In genomic region chr22:37843746-37844089, GRCh38 we compare ENCODE assay signal across 9 cellular contexts. TPM values are rescaled to one million over a fixed set of nuclear protein-coding genes. Genes with fewer than 3 reads are reported as not detected.
A peak's percentile ranks its signal among the peaks of the same experiment; 100 is the strongest.
DNase-seq lines count a peak whose midpoint lies in the region; ATAC-seq, FAIRE-seq and TF ChIP-seq lines count a peak whose summit lies in the region.
"Had no signal": no experiment of that assay in that cellular context is flagged by ENCODE, and none has a peak within 500 bp of the region (broad histone marks: within the 10 kb centered on the region; RNA-seq: fewer than 3 reads in every experiment).

No MANE protein-coding gene starts in this region.

- peak overlapping the region; percentile 73 to 95 for H3K9ac ChIP-seq in K562 (ENCODE audit: insufficient read depth in 1 of 2, low read depth in 2 of 2, low read length in 2 of 2)

- TF ChIP-seq RAD21 in K562 (CRISPR knock-in tag; conservative IDR thresholded peaks at IDR 0.05 in 1 of 2, IDR thresholded peaks at IDR 0.05 in 1 of 2): no peak

- H3K27me3 ChIP-seq in Panc1 (ENCODE audit: control insufficient read depth, insufficient read depth, low read length) (no peaks in the 10 kb centered on the region), K562 (ENCODE audit: control insufficient read depth in 2 of 2, insufficient read depth in 2 of 2, low read length in 2 of 2) (no peaks in the 10 kb centered on the region), layer of hippocampus (ENCODE audit: control insufficient read depth, insufficient read depth, low read length) (no peaks in the 10 kb centered on the region)

- TF ChIP-seq EP300 in K562 (IDR thresholded peaks at IDR 0.05; ENCODE audit: low read length): no peak

- WGBS in K562 (ENCODE audit: insufficient coverage, low coverage, missing lambda C conversion rate): 20% methylated on average over 1 of the region's 46 CpGs

- no peaks in the 10 kb centered on the region for H4K20me1 ChIP-seq in K562 (replicated peaks; ENCODE audit: control insufficient read depth, insufficient read depth, low read length)

- DNase-seq in NCI-H345 (lab: John Stamatoyannopoulos, UW) (peak; percentile 51), NCI-H345 treated with DMSO at 0.1 percent for 48 hours (lab: John Stamatoyannopoulos, UW; ENCODE audit: unreplicated experiment) (no peak), Panc1 (ENCODE audit: low read depth, low spot score) (no peak), K562 (ENCODE audit: extremely low read depth in 1 of 4, low spot score in 3 of 4) (peak; percentile 53 to 69 (median 60)), LoVo (ENCODE audit: low spot score) (no peak)
- DNase-seq in stimulated activated CD4-positive, alpha-beta T cell treated with anti-CD3 and anti-CD28 coated beads, TNF-alpha, amount 100 ng/mL, for 24 hours (ENCODE audit: low read depth in 3 of 3): peak in 2 of 3 experiments; percentile 28 to 52

- CTCF ChIA-PET in Panc1 (lab: Charles Lee) (interaction anchor here (0.6 kb wide), 1 partner anchor 15 kb away, joined by 3 read pairs; no protein-coding TSS in a partner anchor), K562 (lab: Yijun Ruan, JAX; ENCODE audit: low intra/inter-chr PET ratio) (no interaction called here)

- H3K4me3 ChIP-seq in Panc1 (ENCODE audit: low read depth in 2 of 2, low read length in 2 of 2) (peak overlapping the region; percentile 65 to 86), K562 (peak overlapping the region; percentile 77)

- FAIRE-seq in K562 (lab: Jason Lieb, UNC): no peak

- BruUV-seq in Panc1 (replicated peaks; lab: Mats Ljungman, UMichigan): no TSS peak
- BruUV-seq in K562 (replicated peaks; lab: Mats Ljungman, UMichigan): TSS peak; percentile 26

- peak overlapping the region; percentile 86 for H3K27ac ChIP-seq in Panc1 (ENCODE audit: low read length)
- H3K27ac ChIP-seq in K562 (ENCODE audit: extremely low read depth, low read depth, low read length): peak overlapping the region; percentile 89
- H3K27ac ChIP-seq in layer of hippocampus (ENCODE audit: low read depth, low read length): peak overlapping the region; percentile 90

- in situ Hi-C loops in Panc1 (cut with HindIII; ENCODE audit: low pct_unique_long_range_greater_than_20kb, low sequenced_read_pairs) (no loop called here), K562 (cut with MboI) (no loop called here)

- no peak for TF ChIP-seq CTCF in Panc1 (IDR thresholded peaks at IDR 0.05)
- no peak for TF ChIP-seq CTCF in K562 (IDR thresholded peaks at IDR 0.05 in 2 of 3, conservative IDR thresholded peaks at IDR 0.05 in 1 of 3; ENCODE audit: insufficient read depth in 2 of 3, low read depth in 1 of 3, low read length in 3 of 3)

- H3K4me1 ChIP-seq in Panc1 (ENCODE audit: control insufficient read depth, insufficient read depth, low read length): 0 out of 2 replicates have a peak, but pooled peaks cover 3% of the 10 kb centered on the region
- H3K4me1 ChIP-seq in K562 (replicated peaks in 1 of 2; ENCODE audit: control insufficient read depth in 2 of 2, insufficient read depth in 2 of 2, low read length in 2 of 2): peaks cover 9 to 11% of the 10 kb centered on the region in 2 experiments; a peak in 4 of 5 replicates

- H3K4me2 ChIP-seq in K562 (ENCODE audit: insufficient read depth, low read length): peak overlapping the region; percentile 88

- ATAC-seq in HG02840 (IDR thresholded peaks at IDR 0.05; ENCODE audit: low FRiP score, unreplicated experiment) (peak; percentile 44), Panc1 (peak; percentile 77), K562 (peak; percentile 69)

- peak overlapping the region; percentile 81 for H2AFZ ChIP-seq in K562 (ENCODE audit: low read depth, low read length)

- POLR2A ChIA-PET in Panc1 (lab: Charles Lee): interaction anchor here (0.6 to 0.9 kb wide), 3 partner anchors 16 to 54 kb away, joined by 3 read pairs; no protein-coding TSS in a partner anchor
- POLR2A ChIA-PET in K562 (lab: Yijun Ruan, JAX): interaction anchor here (0.5 to 1.6 kb wide), 8 partner anchors 8 to 176 kb away, joined by 3 to 6 read pairs (median 3); partner anchors contain the start of genes C22orf23 and POLR2F

- H3K79me2 ChIP-seq in K562 (ENCODE audit: control insufficient read depth, insufficient read depth, low read length): peaks cover 36% of the 10 kb centered on the region

- H3K9me3 ChIP-seq in Panc1 (ENCODE audit: control insufficient read depth, insufficient read depth, low read depth, low read length) (no peaks in the 10 kb centered on the region), K562 (replicated peaks; ENCODE audit: control insufficient read depth, insufficient read depth, low read depth, low read length) (peaks cover 4% of the 10 kb centered on the region; the same call in 1 of the 2 replicates)

- TF ChIP-seq POLR2A in K562 (conservative IDR thresholded peaks at IDR 0.05): no peak

- intact Hi-C loops in Panc1 (cut with micrococcal nuclease; ENCODE audit: unreplicated experiment): no loop called here
- intact Hi-C loops in K562 (cut with micrococcal nuclease): no loop called here

- H3K36me3 ChIP-seq in Panc1 (ENCODE audit: control insufficient read depth, insufficient read depth, low read length) (no peaks in the 10 kb centered on the region; the same call in 1 of the 2 replicates), K562 (ENCODE audit: control insufficient read depth, insufficient read depth, low read length) (peaks cover 19% of the 10 kb centered on the region; the same call in 2 of the 3 replicates)

- H3K9me1 ChIP-seq in K562 (ENCODE audit: control insufficient read depth, insufficient read depth, low read length): no peaks in the 10 kb centered on the region

RNA-seq across cellular contexts. Expression of gene ANKRD54, which starts 0.4 kb away (rescaled TPM):
- total RNA-seq in Panc1 (2021; ENCODE audit: unreplicated experiment): 28.1 TPM
- 37.0 TPM for polyA plus RNA-seq in Panc1 (2012; ENCODE audit: insufficient read length)
- total RNA-seq in K562 (2011; cell fraction: chromatin; rRNA removed; ENCODE audit: low replicate concordance): 21.8 and 45.7 TPM in 2 replicates
- total RNA-seq in K562 (2011; cell fraction: nucleolus; rRNA removed): 36.7 and 40.0 TPM in 2 replicates
- 35.6 and 41.5 TPM in 2 replicates for total RNA-seq in K562 (2011; cell fraction: nucleoplasm; rRNA removed)
- 22.9 and 27.5 TPM in 2 replicates for total RNA-seq in K562 (2014; rRNA removed)
- 8.8 and 11.5 TPM in 2 replicates for total RNA-seq in K562 (2014; rRNA removed; fragmentation: Illumina TruSeq; extraction: Trizol)
- 16.1 and 17.0 TPM in 2 replicates for total RNA-seq in K562 (2015; rRNA removed; fragmentation: Illumina TruSeq; extraction: Trizol)
- 23.6 and 24.3 TPM in 2 replicates for total RNA-seq in K562 (2021)
- polyA plus RNA-seq in K562 (2011; rRNA removed): 14.5 and 21.8 TPM in 2 replicates
- 21.8 and 41.2 TPM in 2 replicates for polyA plus RNA-seq in K562 (2011; cell fraction: cytosol; rRNA removed)
- polyA plus RNA-seq in K562 (2011; cell fraction: nucleus; rRNA removed): 56.1 and 59.2 TPM in 2 replicates
- 16.4 and 21.6 TPM in 2 replicates for polyA plus RNA-seq in K562 (2012)
- 17.5 and 21.6 TPM in 2 replicates for polyA plus RNA-seq in K562 (2014; fragmentation: Illumina TruSeq; extraction: Trizol)
- 10 to 100 TPM in 1 of 2 experiments, 1 to 10 TPM in 1; 5.9 to 11.6 TPM for polyA plus RNA-seq in K562 (2014; fragmentation: Nextera tagmentation; extraction: Ambion mirVana)
- polyA plus RNA-seq in K562 (2014; rRNA removed): 22.4 and 24.6 TPM in 2 replicates
- polyA minus RNA-seq in K562 (2011; rRNA and poly(A)+ RNA removed): 5.2 and 12.7 TPM in 2 replicates
- polyA minus RNA-seq in K562 (2011; cell fraction: cytosol; rRNA and poly(A)+ RNA removed): 9.3 and 11.3 TPM in 2 replicates
- polyA minus RNA-seq in K562 (2011; cell fraction: nucleus; rRNA and poly(A)+ RNA removed): 10.1 and 12.6 TPM in 2 replicates

RNA-seq across cellular contexts. Expression of gene EIF3L, which starts 5.5 kb away (rescaled TPM):
- 211 TPM for total RNA-seq in Panc1 (2021; ENCODE audit: unreplicated experiment)
- 226 TPM for polyA plus RNA-seq in Panc1 (2012; ENCODE audit: insufficient read length)
- 160 and 200 TPM in 2 replicates for total RNA-seq in K562 (2011; cell fraction: chromatin; rRNA removed; ENCODE audit: low replicate concordance)
- 170 and 183 TPM in 2 replicates for total RNA-seq in K562 (2011; cell fraction: nucleolus; rRNA removed)
- total RNA-seq in K562 (2011; cell fraction: nucleoplasm; rRNA removed): 181 and 259 TPM in 2 replicates
- total RNA-seq in K562 (2014; rRNA removed): 282 and 295 TPM in 2 replicates
- total RNA-seq in K562 (2014; rRNA removed; fragmentation: Illumina TruSeq; extraction: Trizol): 347 and 353 TPM in 2 replicates
- total RNA-seq in K562 (2015; rRNA removed; fragmentation: Illumina TruSeq; extraction: Trizol): 306 and 312 TPM in 2 replicates
- 402 and 426 TPM in 2 replicates for total RNA-seq in K562 (2021)
- polyA plus RNA-seq in K562 (2011; rRNA removed): 699 and 703 TPM in 2 replicates
- polyA plus RNA-seq in K562 (2011; cell fraction: cytosol; rRNA removed): 552 and 733 TPM in 2 replicates
- 176 and 282 TPM in 2 replicates for polyA plus RNA-seq in K562 (2011; cell fraction: nucleus; rRNA removed)
- 544 and 794 TPM in 2 replicates for polyA plus RNA-seq in K562 (2012)
- polyA plus RNA-seq in K562 (2014; fragmentation: Illumina TruSeq; extraction: Trizol): 395 and 506 TPM in 2 replicates
- polyA plus RNA-seq in K562 (2014; fragmentation: Nextera tagmentation; extraction: Ambion mirVana): 100 to 1,000 TPM; 368 to 462 TPM
- 257 and 313 TPM in 2 replicates for polyA plus RNA-seq in K562 (2014; rRNA removed)
- 964 and 1,011 TPM in 2 replicates for polyA minus RNA-seq in K562 (2011; rRNA and poly(A)+ RNA removed)
- 200 and 235 TPM in 2 replicates for polyA minus RNA-seq in K562 (2011; cell fraction: cytosol; rRNA and poly(A)+ RNA removed)
- 52.8 and 107 TPM in 2 replicates for polyA minus RNA-seq in K562 (2011; cell fraction: nucleus; rRNA and poly(A)+ RNA removed)

RNA-seq across cellular contexts. Expression of gene GALR3, which starts 20.5 kb away (rescaled TPM):
- total RNA-seq in Panc1 (2021; ENCODE audit: unreplicated experiment): not detected
- polyA plus RNA-seq in Panc1 (2012; ENCODE audit: insufficient read length): not detected
- total RNA-seq in K562 (2011; cell fraction: chromatin; rRNA removed; ENCODE audit: low replicate concordance): 0.44 TPM in 1 of 2 replicates, not detected in the other
- total RNA-seq in K562 (2011; cell fraction: nucleolus; rRNA removed): 0.33 and 0.53 TPM in 2 replicates
- 0.69 TPM in 1 of 2 replicates, not detected in the other for total RNA-seq in K562 (2011; cell fraction: nucleoplasm; rRNA removed)
- total RNA-seq in K562 (2014; rRNA removed): 0.24 TPM in 1 of 2 replicates, not detected in the other
- not detected in 2 replicates for total RNA-seq in K562 (2014; rRNA removed; fragmentation: Illumina TruSeq; extraction: Trizol)
- not detected in 2 replicates for total RNA-seq in K562 (2015; rRNA removed; fragmentation: Illumina TruSeq; extraction: Trizol)
- total RNA-seq in K562 (2021): 0.13 and 0.31 TPM in 2 replicates
- polyA plus RNA-seq in K562 (2011; rRNA removed): 0.11 TPM in 1 of 2 replicates, not detected in the other
- 0.07 TPM in 1 of 2 replicates, not detected in the other for polyA plus RNA-seq in K562 (2011; cell fraction: cytosol; rRNA removed)
- polyA plus RNA-seq in K562 (2011; cell fraction: nucleus; rRNA removed): 0.33 and 0.38 TPM in 2 replicates
- 0.28 TPM in 1 of 2 replicates, not detected in the other for polyA plus RNA-seq in K562 (2012)
- not detected in 2 replicates for polyA plus RNA-seq in K562 (2014; fragmentation: Illumina TruSeq; extraction: Trizol)
- polyA plus RNA-seq in K562 (2014; fragmentation: Nextera tagmentation; extraction: Ambion mirVana): not detected
- polyA plus RNA-seq in K562 (2014; rRNA removed): not detected in 2 replicates
- not detected in 2 replicates for polyA minus RNA-seq in K562 (2011; rRNA and poly(A)+ RNA removed)
- not detected in 2 replicates for polyA minus RNA-seq in K562 (2011; cell fraction: cytosol; rRNA and poly(A)+ RNA removed)
- polyA minus RNA-seq in K562 (2011; cell fraction: nucleus; rRNA and poly(A)+ RNA removed): 0.27 TPM in 1 of 2 replicates, not detected in the other
- total RNA-seq: Daoy had no signal

RNA-seq across cellular contexts. Expression of gene GCAT, which starts 36.0 kb away (rescaled TPM):
- total RNA-seq in Panc1 (2021; ENCODE audit: unreplicated experiment): 11.2 TPM
- polyA plus RNA-seq in Panc1 (2012; ENCODE audit: insufficient read length): 10.0 TPM
- total RNA-seq in K562 (2011; cell fraction: chromatin; rRNA removed; ENCODE audit: low replicate concordance): 16.0 and 39.6 TPM in 2 replicates
- total RNA-seq in K562 (2011; cell fraction: nucleolus; rRNA removed): 46.5 and 53.8 TPM in 2 replicates
- total RNA-seq in K562 (2011; cell fraction: nucleoplasm; rRNA removed): 23.7 and 29.9 TPM in 2 replicates
- 69.9 and 81.1 TPM in 2 replicates for total RNA-seq in K562 (2014; rRNA removed)
- total RNA-seq in K562 (2014; rRNA removed; fragmentation: Illumina TruSeq; extraction: Trizol): 9.3 and 13.6 TPM in 2 replicates
- total RNA-seq in K562 (2015; rRNA removed; fragmentation: Illumina TruSeq; extraction: Trizol): 26.4 TPM in 2 replicates
- total RNA-seq in K562 (2021): 61.7 and 63.4 TPM in 2 replicates
- 21.1 and 31.0 TPM in 2 replicates for polyA plus RNA-seq in K562 (2011; rRNA removed)
- polyA plus RNA-seq in K562 (2011; cell fraction: cytosol; rRNA removed): 32.3 and 62.2 TPM in 2 replicates
- polyA plus RNA-seq in K562 (2011; cell fraction: nucleus; rRNA removed): 68.1 and 71.9 TPM in 2 replicates
- 31.0 and 75.8 TPM in 2 replicates for polyA plus RNA-seq in K562 (2012)
- polyA plus RNA-seq in K562 (2014; fragmentation: Illumina TruSeq; extraction: Trizol): 31.8 and 50.7 TPM in 2 replicates
- 1 to 10 TPM; 1.9 to 5.3 TPM for polyA plus RNA-seq in K562 (2014; fragmentation: Nextera tagmentation; extraction: Ambion mirVana)
- 57.7 and 57.8 TPM in 2 replicates for polyA plus RNA-seq in K562 (2014; rRNA removed)
- 6.5 and 8.8 TPM in 2 replicates for polyA minus RNA-seq in K562 (2011; rRNA and poly(A)+ RNA removed)
- polyA minus RNA-seq in K562 (2011; cell fraction: cytosol; rRNA and poly(A)+ RNA removed): 29.9 and 31.5 TPM in 2 replicates
- polyA minus RNA-seq in K562 (2011; cell fraction: nucleus; rRNA and poly(A)+ RNA removed): 15.6 and 25.7 TPM in 2 replicates

Comparison
In these comparisons a context has a peak if more than half of its experiments do, and no peak if none do; other contexts are left out.
1. DNase-seq: peak in NCI-H345 (single experiment), K562 (4 of 4) and stimulated activated CD4-positive, alpha-beta T cell treated with anti-CD3 and anti-CD28 coated beads, TNF-alpha, amount 100 ng/mL, for 24 hours (2 of 3); none in NCI-H345 treated with DMSO at 0.1 percent for 48 hours (single experiment), Panc1 (single experiment) and LoVo (single experiment).
2. Peak in every context shown above with its lines, with median percentiles within 50 percentile points of each other: ATAC-seq and H3K27ac ChIP-seq.